Comparison of ENCODE assay signal across 19 cellular contexts in the genomic region with DNA sequence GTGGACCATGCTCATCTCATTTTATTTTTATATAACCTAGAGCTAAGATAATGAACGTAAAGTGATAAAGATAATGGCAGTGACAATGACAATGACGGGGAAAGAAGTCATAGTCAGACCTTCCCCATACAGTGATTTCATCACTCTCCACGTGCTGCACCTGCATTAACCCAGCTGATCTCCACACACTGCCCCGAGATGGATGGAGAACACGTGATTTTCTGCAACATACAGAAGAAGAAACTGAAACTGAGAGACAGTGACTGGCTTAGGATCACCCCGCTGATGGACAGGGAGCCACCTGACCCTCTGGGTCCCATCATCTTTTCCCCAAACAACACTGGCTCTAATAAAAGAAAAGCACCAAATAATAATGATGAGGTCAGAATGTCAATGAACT. TPM values are rescaled to one million over a fixed set of nuclear protein-coding genes. Genes with fewer than 3 reads are reported as not detected.
DNase-seq lines count a peak whose midpoint lies in the region; ATAC-seq, FAIRE-seq and TF ChIP-seq lines count a peak whose summit lies in the region.
"Had no signal": no experiment of that assay in that cellular context is flagged by ENCODE, and none has a peak within 500 bp of the region (broad histone marks: within the 10 kb centered on the region; RNA-seq: fewer than 3 reads in every experiment).

No MANE protein-coding gene starts in this region.

- ATAC-seq in GM19395 (IDR thresholded peaks at IDR 0.05; ENCODE audit: unreplicated experiment): no peak
- ATAC-seq: CD8-positive, alpha-beta T cell had no signal

- H3K4me3 Mint-ChIP-seq in CD14-positive monocyte: no peak overlapping the region
- H3K4me3 Mint-ChIP-seq in activated CD4-positive, alpha-beta T cell treated with anti-CD3 and anti-CD28 coated beads, Interleukin-2, amount 10 ng/mL, durations not matched to agents 24 days and 14 days: no peak overlapping the region
- H3K4me3 Mint-ChIP-seq: CD4-positive, CD25-positive, alpha-beta regulatory T cell; CD8-positive, alpha-beta T cell; HFFc6 had no signal

- no peak overlapping the region for H3K4me3 ChIP-seq in sigmoid colon
- H3K4me3 ChIP-seq: HAP-1 had no signal

- peak; percentile 13 for DNase-seq in CD14-positive monocyte (ENCODE audit: low spot score)
- DNase-seq in GM12892 (ENCODE audit: insufficient read length): no peak
- DNase-seq in RPMI8226: peak; percentile 34
- DNase-seq in sigmoid colon: peak; percentile 21
- DNase-seq in activated CD4-positive, alpha-beta T cell treated with anti-CD3 and anti-CD28 coated beads, Interleukin-2, amount 10 ng/mL, durations not matched to agents 24 days and 14 days: no peak
- DNase-seq: C1 segment of cervical spinal cord; Caco-2; CD4-positive, CD25-positive, alpha-beta regulatory T cell; CD8-positive, alpha-beta T cell; DMS153; DND-41; GOT3; HFFc6 had no signal

- no peaks in the 10 kb centered on the region for H3K4me1 ChIP-seq in sigmoid colon
- H3K4me1 ChIP-seq: Caco-2, HAP-1 had no signal

- peak; percentile 67 for FAIRE-seq in GM12892 (lab: Jason Lieb, UNC)
- FAIRE-seq: G401.6, GM19239, H54 had no signal

- H3K9me3 ChIP-seq in sigmoid colon: no peaks in the 10 kb centered on the region
- H3K9me3 ChIP-seq: Caco-2, HAP-1 had no signal

- peaks cover 0 to 4% (median 0%) of the 10 kb centered on the region in 7 donors for H3K9me3 Mint-ChIP-seq in CD14-positive monocyte
- no peaks in the 10 kb centered on the region for H3K9me3 Mint-ChIP-seq in activated CD4-positive, alpha-beta T cell treated with anti-CD3 and anti-CD28 coated beads, Interleukin-2, amount 10 ng/mL, durations not matched to agents 24 days and 14 days
- H3K9me3 Mint-ChIP-seq: CD4-positive, CD25-positive, alpha-beta regulatory T cell; CD8-positive, alpha-beta T cell; HFFc6 had no signal

- TF ChIP-seq POLR2A in GM12892 (IDR thresholded peaks at IDR 0.05; ENCODE audit: low read depth, low read length) (no peak), sigmoid colon (IDR thresholded peaks at IDR 0.05) (no peak)

- TF ChIP-seq CTCF in CD14-positive monocyte (IDR thresholded peaks at IDR 0.05) (no peak), sigmoid colon (IDR thresholded peaks at IDR 0.05) (no peak)

- no peak for TF ChIP-seq EP300 in sigmoid colon (IDR thresholded peaks at IDR 0.05)

- no peaks in the 10 kb centered on the region for H3K27me3 ChIP-seq in sigmoid colon

- H3K36me3 ChIP-seq in sigmoid colon: peaks cover 29 to 98% (median 47%) of the 10 kb centered on the region in 4 donors
- H3K36me3 ChIP-seq: HAP-1 had no signal

- H3K4me1 Mint-ChIP-seq in CD14-positive monocyte: no peaks in the 10 kb centered on the region
- H3K4me1 Mint-ChIP-seq in activated CD4-positive, alpha-beta T cell treated with anti-CD3 and anti-CD28 coated beads, Interleukin-2, amount 10 ng/mL, durations not matched to agents 24 days and 14 days: no peaks in the 10 kb centered on the region

- peaks cover 0 to 2% (median 1%) of the 10 kb centered on the region in 3 donors for H3K27me3 Mint-ChIP-seq in CD14-positive monocyte (ENCODE audit: low read depth in 3 of 3)
- H3K27me3 Mint-ChIP-seq in activated CD4-positive, alpha-beta T cell treated with anti-CD3 and anti-CD28 coated beads, Interleukin-2, amount 10 ng/mL, durations not matched to agents 24 days and 14 days: no peaks in the 10 kb centered on the region
- H3K27me3 Mint-ChIP-seq: CD4-positive, CD25-positive, alpha-beta regulatory T cell had no signal

- WGBS in sigmoid colon, 2 donors: 54 to 86% methylated on average over 6 of the region's 6 CpGs

- H3K36me3 Mint-ChIP-seq in CD14-positive monocyte: no peaks in the 10 kb centered on the region
- no peaks in the 10 kb centered on the region for H3K36me3 Mint-ChIP-seq in activated CD4-positive, alpha-beta T cell treated with anti-CD3 and anti-CD28 coated beads, Interleukin-2, amount 10 ng/mL, durations not matched to agents 24 days and 14 days (ENCODE audit: low read depth)
- H3K36me3 Mint-ChIP-seq: CD4-positive, CD25-positive, alpha-beta regulatory T cell had no signal

- H3K27ac ChIP-seq in sigmoid colon: no peak overlapping the region

- no peak overlapping the region for H3K27ac Mint-ChIP-seq in CD14-positive monocyte
- no peak overlapping the region for H3K27ac Mint-ChIP-seq in activated CD4-positive, alpha-beta T cell treated with anti-CD3 and anti-CD28 coated beads, Interleukin-2, amount 10 ng/mL, durations not matched to agents 24 days and 14 days
- H3K27ac Mint-ChIP-seq: CD4-positive, CD25-positive, alpha-beta regulatory T cell; CD8-positive, alpha-beta T cell; HFFc6 had no signal

- intact Hi-C loops in CD14-positive monocyte (cut with micrococcal nuclease): no loop called here
- intact Hi-C loops in sigmoid colon (cut with DNase I): no loop called here
- intact Hi-C loops in activated CD4-positive, alpha-beta T cell treated with anti-CD3 and anti-CD28 coated beads, Interleukin-2, amount 10 ng/mL, durations not matched to agents 24 days and 14 days (cut with micrococcal nuclease): no loop called here

RNA-seq across cellular contexts. Expression of gene EVC2, which starts 22.0 kb away (rescaled TPM):
- polyA plus RNA-seq in CD14-positive monocyte (under 1 TPM; 0.04 to 0.08 TPM), sigmoid colon (1 to 10 TPM in 1 of 3 donors, under 1 TPM in 1, not detected in 1; 0.60 to 1.3 TPM)
- polyA plus RNA-seq in GM12892 (2012; ENCODE audit: missing spikeins): 0.61 TPM
- 10 to 100 TPM in 2 of 4 donors, 1 to 10 TPM in 2; 8.6 to 14.7 (median 10.9) TPM for total RNA-seq in sigmoid colon
- total RNA-seq in activated CD4-positive, alpha-beta T cell treated with anti-CD3 and anti-CD28 coated beads, Interleukin-2, amount 10 ng/mL, durations not matched to agents 24 days and 14 days: 0.31 and 0.40 TPM in 2 replicates
- total RNA-seq: A172, Caco-2 had no signal

RNA-seq across cellular contexts. Expression of gene EVC, which starts 24.7 kb away (rescaled TPM):
- polyA plus RNA-seq in CD14-positive monocyte (not detected), sigmoid colon (1 to 10 TPM in 2 of 3 donors, under 1 TPM in 1; 0.46 to 3.4 (median 1.2) TPM)
- polyA plus RNA-seq in GM12892 (2012; ENCODE audit: missing spikeins): 5.2 TPM
- total RNA-seq in sigmoid colon: 10 to 100 TPM; 15.6 to 35.2 (median 24.4) TPM
- 1.8 and 1.9 TPM in 2 replicates for total RNA-seq in activated CD4-positive, alpha-beta T cell treated with anti-CD3 and anti-CD28 coated beads, Interleukin-2, amount 10 ng/mL, durations not matched to agents 24 days and 14 days
- total RNA-seq: Caco-2 had no signal

Comparison
In these comparisons a context has a peak if more than half of its experiments do, and no peak if none do; other contexts are left out.
1. DNase-seq: peak in CD14-positive monocyte (single experiment), RPMI8226 (single experiment) and sigmoid colon (single experiment); none in GM12892 (single experiment) and activated CD4-positive, alpha-beta T cell treated with anti-CD3 and anti-CD28 coated beads, Interleukin-2, amount 10 ng/mL, durations not matched to agents 24 days and 14 days (single experiment).